Comparison of ENCODE assay signal across 22 cellular contexts in the genomic region with DNA sequence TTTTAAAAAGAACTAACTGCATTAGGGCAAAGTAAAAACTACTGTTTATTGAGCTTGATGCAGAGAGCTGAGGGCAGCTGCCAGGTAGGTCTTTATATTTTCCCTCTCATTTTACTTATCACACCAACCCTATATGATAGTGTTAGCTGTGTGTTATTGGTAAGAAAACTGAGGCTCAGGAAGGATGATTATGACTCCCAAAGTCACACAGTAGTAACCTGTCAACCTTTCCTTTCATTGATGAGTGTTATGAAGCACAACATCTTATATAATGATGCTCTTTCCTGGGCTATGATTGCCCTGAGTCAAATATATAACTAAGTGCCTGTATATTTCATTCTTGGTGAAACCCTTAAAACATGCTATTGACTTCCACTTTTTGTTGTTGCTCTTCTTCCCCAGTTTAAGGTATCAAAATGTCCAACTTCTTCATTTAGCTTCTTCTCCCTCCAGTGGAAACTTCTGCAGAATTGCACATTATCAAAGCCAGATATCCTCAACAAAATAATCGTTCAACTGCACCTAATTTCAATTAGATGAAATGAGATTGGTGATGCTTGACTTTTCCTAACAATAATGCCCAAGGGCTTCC. TPM values are rescaled to one million over a fixed set of nuclear protein-coding genes. Genes with fewer than 3 reads are reported as not detected.
DNase-seq lines count a peak whose midpoint lies in the region; ATAC-seq and TF ChIP-seq lines count a peak whose summit lies in the region.
"Had no signal": no experiment of that assay in that cellular context is flagged by ENCODE, and none has a peak within 500 bp of the region (broad histone marks: within the 10 kb centered on the region; RNA-seq: fewer than 3 reads in every experiment).

No MANE protein-coding gene starts in this region.

- POLR2A ChIA-PET in activated CD4-positive, alpha-beta T cell treated with anti-CD3 and anti-CD28 coated beads for 36 hours (lab: Charles Lee) = interaction anchor here (0.6 kb wide), 1 partner anchor 31 kb away, joined by 3 read pairs; no protein-coding TSS in a partner anchor
- POLR2A ChIA-PET in CD4-positive, alpha-beta T cell (lab: Charles Lee) = no interaction called here

- no peaks in the 10 kb centered on the region for H3K27me3 ChIP-seq in OCI-LY1 (ENCODE audit: insufficient read depth, low read length)
- H3K27me3 ChIP-seq in CD4-positive, alpha-beta T cell (ENCODE audit: control insufficient read depth, insufficient read depth, low read length) = no peaks in the 10 kb centered on the region
- H3K27me3 ChIP-seq: BLaER1 treated with 17β-estradiol and CSF1 and Interleukin-3, amounts not matched to agents 10 nM and 100 nM; body of pancreas had no signal

- H2AFZ ChIP-seq in OCI-LY1 (ENCODE audit: low read length) = no peak overlapping the region

- peaks cover 26% of the 10 kb centered on the region for H3K4me1 Mint-ChIP-seq in activated CD4-positive, alpha-beta T cell treated with anti-CD3 and anti-CD28 coated beads for 36 hours
- H3K4me1 Mint-ChIP-seq in stimulated activated effector memory CD8-positive, alpha-beta T cell treated with anti-CD3 and anti-CD28 coated beads, Interleukin-12 subunit alpha, Interleukin-12 subunit beta, amount 100 ng/mL, for 72 hours = peaks cover 27% of the 10 kb centered on the region
- peaks cover 4% of the 10 kb centered on the region for H3K4me1 Mint-ChIP-seq in CD4-positive, alpha-beta T cell (ENCODE audit: low read depth)
- H3K4me1 Mint-ChIP-seq: neural crest cell had no signal

- intact Hi-C loops in activated CD4-positive, alpha-beta T cell treated with anti-CD3 and anti-CD28 coated beads for 36 hours (cut with DNase I, micrococcal nuclease) = no loop called here
- intact Hi-C loops in CD4-positive, alpha-beta T cell (cut with DNase I, micrococcal nuclease) = no loop called here

- no peaks in the 10 kb centered on the region for H3K9me2 ChIP-seq in OCI-LY1 (ENCODE audit: low read depth, low read length)

- peaks cover 3% of the 10 kb centered on the region; the same call in 1 of the 2 replicates for H3K9me3 ChIP-seq in OCI-LY1 (ENCODE audit: low read length)
- no peaks in the 10 kb centered on the region for H3K9me3 ChIP-seq in CD4-positive, alpha-beta T cell (ENCODE audit: control insufficient read depth, low read length)
- H3K9me3 ChIP-seq: body of pancreas had no signal

- no peak overlapping the region for H3K27ac Mint-ChIP-seq in activated CD4-positive, alpha-beta T cell treated with anti-CD3 and anti-CD28 coated beads for 36 hours
- no peak overlapping the region for H3K27ac Mint-ChIP-seq in stimulated activated effector memory CD8-positive, alpha-beta T cell treated with anti-CD3 and anti-CD28 coated beads, Interleukin-12 subunit alpha, Interleukin-12 subunit beta, amount 100 ng/mL, for 72 hours
- no peak overlapping the region for H3K27ac Mint-ChIP-seq in CD4-positive, alpha-beta T cell
- H3K27ac Mint-ChIP-seq: activated CD4-positive, alpha-beta memory T cell treated with anti-CD3 and anti-CD28 coated beads for 36 hours had no signal

- peaks cover 61% of the 10 kb centered on the region for H3K4me1 ChIP-seq in OCI-LY1 (ENCODE audit: insufficient read depth, low read length, severe bottlenecking)
- H3K4me1 ChIP-seq: body of pancreas had no signal

- no peaks in the 10 kb centered on the region for H3K27me3 Mint-ChIP-seq in activated CD4-positive, alpha-beta T cell treated with anti-CD3 and anti-CD28 coated beads for 36 hours
- peaks cover 12% of the 10 kb centered on the region for H3K27me3 Mint-ChIP-seq in CD4-positive, alpha-beta T cell

- H3K27ac ChIP-seq in OCI-LY1 (ENCODE audit: low read depth, low read length, poor library complexity, severe bottlenecking) (peak overlapping the region; percentile 72), epithelial cell of prostate (peak overlapping the region; percentile 87)
- H3K27ac ChIP-seq in CD4-positive, alpha-beta T cell (ENCODE audit: low read depth, low read length) = no peak overlapping the region
- H3K27ac ChIP-seq: BLaER1 treated with 17β-estradiol and CSF1 and Interleukin-3, amounts not matched to agents 10 nM and 100 nM; body of pancreas; WERI-Rb-1 had no signal

- H3K36me3 ChIP-seq in OCI-LY1 (ENCODE audit: insufficient read depth, low read length) = peaks cover 40% of the 10 kb centered on the region

- no peak overlapping the region for H3K4me3 ChIP-seq in OCI-LY1 (ENCODE audit: low read depth, low read length, poor library complexity, severe bottlenecking)
- H3K4me3 ChIP-seq: BLaER1 treated with 17β-estradiol and CSF1 and Interleukin-3, amounts not matched to agents 10 nM and 100 nM; body of pancreas had no signal

- no peaks in the 10 kb centered on the region for H3K9me3 Mint-ChIP-seq in activated CD4-positive, alpha-beta T cell treated with anti-CD3 and anti-CD28 coated beads for 36 hours (ENCODE audit: low read depth)
- no peaks in the 10 kb centered on the region for H3K9me3 Mint-ChIP-seq in stimulated activated effector memory CD8-positive, alpha-beta T cell treated with anti-CD3 and anti-CD28 coated beads, Interleukin-12 subunit alpha, Interleukin-12 subunit beta, amount 100 ng/mL, for 72 hours
- H3K9me3 Mint-ChIP-seq in CD4-positive, alpha-beta T cell = no peaks in the 10 kb centered on the region
- H3K9me3 Mint-ChIP-seq: activated CD4-positive, alpha-beta memory T cell treated with anti-CD3 and anti-CD28 coated beads for 36 hours; neural crest cell had no signal

- no peaks in the 10 kb centered on the region for H4K20me1 ChIP-seq in OCI-LY1 (ENCODE audit: insufficient read depth, low read length)

- no peak for DNase-seq in activated CD4-positive, alpha-beta T cell treated with anti-CD3 and anti-CD28 coated beads for 36 hours
- no peak for DNase-seq in activated CD4-positive, alpha-beta T cell treated with anti-CD3 and anti-CD28 coated beads, Interleukin-2, amount 50 U/mL, for 4 hours
- DNase-seq in epithelial cell of prostate (ENCODE audit: low read depth, low spot score) (no peak), HT-29 (ENCODE audit: low spot score) (no peak), Ammon's horn (ENCODE audit: low spot score) (no peak)
- no peak for DNase-seq in stimulated activated effector memory CD8-positive, alpha-beta T cell treated with anti-CD3 and anti-CD28 coated beads, Interleukin-12 subunit alpha, Interleukin-12 subunit beta, amount 100 ng/mL, for 72 hours (ENCODE audit: low spot score in 2 of 2)
- no peak for DNase-seq in CD4-positive, alpha-beta T cell
- DNase-seq: activated CD4-positive, alpha-beta memory T cell treated with anti-CD3 and anti-CD28 coated beads for 36 hours; body of pancreas; glutamatergic neuron; HCEC 1CT; midbrain; NCI-H1436 treated with DMSO at 0.1 percent for 48 hours; NCI-H526; PC-3; SHP77 treated with DMSO at 0.1 percent for 48 hours; stimulated activated CD4-positive, alpha-beta T cell treated with anti-CD3 and anti-CD28 coated beads, Interleukin-4, amount 100 ng/mL, for 24 hours; T-helper 1 cell had no signal

- H3K9ac ChIP-seq in OCI-LY1 (ENCODE audit: low read length) = peak overlapping the region; percentile 37; the same call in 1 of the 2 replicates
- H3K9ac ChIP-seq: BLaER1 treated with 17β-estradiol and CSF1 and Interleukin-3, amounts not matched to agents 10 nM and 100 nM had no signal

- H3F3A ChIP-seq in OCI-LY1 (ENCODE audit: insufficient read depth, low read length) = 0 out of 2 replicates have a peak, but pooled peaks cover 3% of the 10 kb centered on the region

- peak; percentile 75 for ATAC-seq in activated CD4-positive, alpha-beta T cell treated with anti-CD3 and anti-CD28 coated beads for 36 hours
- peak; percentile 28 for ATAC-seq in stimulated activated effector memory CD8-positive, alpha-beta T cell treated with anti-CD3 and anti-CD28 coated beads, Interleukin-12 subunit alpha, Interleukin-12 subunit beta, amount 100 ng/mL, for 72 hours
- ATAC-seq in CD4-positive, alpha-beta T cell (ENCODE audit: poor library complexity) = no peak
- ATAC-seq: body of pancreas, PC-3 had no signal

- TF ChIP-seq CTCF in OCI-LY1 (IDR thresholded peaks at IDR 0.05; ENCODE audit: low read length) = no peak
- no peak for TF ChIP-seq CTCF in CD4-positive, alpha-beta T cell (IDR thresholded peaks at IDR 0.05)

- peaks cover 34% of the 10 kb centered on the region for H3K79me2 ChIP-seq in OCI-LY1 (ENCODE audit: insufficient read depth, low read length)

- peaks cover 21% of the 10 kb centered on the region for H3K36me3 Mint-ChIP-seq in activated CD4-positive, alpha-beta T cell treated with anti-CD3 and anti-CD28 coated beads for 36 hours (ENCODE audit: low read depth)
- no peaks in the 10 kb centered on the region for H3K36me3 Mint-ChIP-seq in stimulated activated effector memory CD8-positive, alpha-beta T cell treated with anti-CD3 and anti-CD28 coated beads, Interleukin-12 subunit alpha, Interleukin-12 subunit beta, amount 100 ng/mL, for 72 hours
- no peaks in the 10 kb centered on the region for H3K36me3 Mint-ChIP-seq in CD4-positive, alpha-beta T cell (ENCODE audit: low read depth)
- H3K36me3 Mint-ChIP-seq: activated CD4-positive, alpha-beta memory T cell treated with anti-CD3 and anti-CD28 coated beads for 36 hours had no signal

- H3K4me3 Mint-ChIP-seq in activated CD4-positive, alpha-beta T cell treated with anti-CD3 and anti-CD28 coated beads for 36 hours = no peak overlapping the region
- H3K4me3 Mint-ChIP-seq in stimulated activated effector memory CD8-positive, alpha-beta T cell treated with anti-CD3 and anti-CD28 coated beads, Interleukin-12 subunit alpha, Interleukin-12 subunit beta, amount 100 ng/mL, for 72 hours = no peak overlapping the region
- H3K4me3 Mint-ChIP-seq in CD4-positive, alpha-beta T cell = no peak overlapping the region
- H3K4me3 Mint-ChIP-seq: activated CD4-positive, alpha-beta memory T cell treated with anti-CD3 and anti-CD28 coated beads for 36 hours; neural crest cell had no signal

- CTCF ChIA-PET in activated CD4-positive, alpha-beta T cell treated with anti-CD3 and anti-CD28 coated beads for 36 hours (lab: Charles Lee) = interaction anchor here (1.0 to 1.2 kb wide), 2 partner anchors 51 to 59 kb away, joined by 3 read pairs; no protein-coding TSS in a partner anchor
- CTCF ChIA-PET in CD4-positive, alpha-beta T cell (lab: Charles Lee) = interaction anchor here (1.0 kb wide), 1 partner anchor 96 kb away, joined by 3 read pairs; no protein-coding TSS in a partner anchor

- peak overlapping the region; percentile 5; the same call in 1 of the 2 replicates for H3K4me2 ChIP-seq in OCI-LY1 (ENCODE audit: low read length)

RNA-seq across cellular contexts. Expression of a gene that starts 8.1 kb away (rescaled TPM):
- 1 to 10 TPM; 4.2 to 5.8 TPM for total RNA-seq in activated CD4-positive, alpha-beta T cell treated with anti-CD3 and anti-CD28 coated beads for 36 hours
- total RNA-seq in HT-29 (2014; rRNA removed; shearing (Covaris generic)) = 13.3 and 13.5 TPM in 2 replicates
- total RNA-seq in CD4-positive, alpha-beta T cell = 1 to 10 TPM; 1.3 to 2.0 TPM
